Comparison of ENCODE assay signal across 16 cellular contexts in genomic region chr3:146470424-146470990, GRCh38. TPM values are rescaled to one million over a fixed set of nuclear protein-coding genes. Genes with fewer than 3 reads are reported as not detected.
DNase-seq lines count a peak whose midpoint lies in the region; ATAC-seq and TF ChIP-seq lines count a peak whose summit lies in the region.
"Had no signal": no experiment of that assay in that cellular context is flagged by ENCODE, and none has a peak within 500 bp of the region (broad histone marks: within the 10 kb centered on the region; RNA-seq: fewer than 3 reads in every experiment).

No MANE protein-coding gene starts in this region.

- intact Hi-C loops in naive thymus-derived CD4-positive, alpha-beta T cell (cut with micrococcal nuclease) = no loop called here

- POLR2A ChIA-PET in WTC11 (lab: Charles Lee) = interaction anchor here (0.6 to 2.0 kb wide), 3 partner anchors 23 to 508 kb away, joined by 3 to 11 read pairs (median 3); partner anchors contain the start of gene PLSCR1
- POLR2A ChIA-PET in naive thymus-derived CD4-positive, alpha-beta T cell (lab: Charles Lee) = interaction anchor here (1.0 to 1.9 kb wide), 2 partner anchors 27 to 74 kb away, joined by 3 to 5 read pairs; no protein-coding TSS in a partner anchor

- H3K4me3 ChIP-seq in naive thymus-derived CD4-positive, alpha-beta T cell (ENCODE audit: low read length) = no peak overlapping the region
- H3K4me3 ChIP-seq in Peyer's patch = peak overlapping the region in 2 of 4 donors; percentile 60 to 63
- H3K4me3 ChIP-seq: SJSA1 had no signal

- H3K4me1 ChIP-seq in naive thymus-derived CD4-positive, alpha-beta T cell (ENCODE audit: control insufficient read depth in 2 of 2, insufficient read depth in 2 of 2, low read length in 2 of 2) = no peaks in the 10 kb centered on the region
- H3K4me1 ChIP-seq in Peyer's patch = no peaks in the 10 kb centered on the region
- H3K4me1 ChIP-seq: upper lobe of right lung had no signal

- peaks cover 10% of the 10 kb centered on the region for H3K4me1 Mint-ChIP-seq in T-helper 2 cell treated with Interferon-gamma antibody and Interleukin-4, amounts not matched to agents 5 μg/mL and 100 μg/mL, for 36 hours (ENCODE audit: low read depth)
- H3K4me1 Mint-ChIP-seq in WTC11 = peaks cover 15% of the 10 kb centered on the region
- H3K4me1 Mint-ChIP-seq in naive thymus-derived CD4-positive, alpha-beta T cell = peaks cover 0 to 18% (median 4%) of the 10 kb centered on the region in 7 donors

- no peak for TF ChIP-seq POLR2A in Peyer's patch (IDR thresholded peaks at IDR 0.05)

- no peaks in the 10 kb centered on the region for H3K36me3 Mint-ChIP-seq in T-helper 2 cell treated with Interferon-gamma antibody and Interleukin-4, amounts not matched to agents 5 μg/mL and 100 μg/mL, for 36 hours (ENCODE audit: low read depth)
- no peaks in the 10 kb centered on the region for H3K36me3 Mint-ChIP-seq in WTC11
- no peaks in the 10 kb centered on the region for H3K36me3 Mint-ChIP-seq in naive thymus-derived CD4-positive, alpha-beta T cell
- H3K36me3 Mint-ChIP-seq: activated naive CD4-positive, alpha-beta T cell treated with anti-CD3 and anti-CD28 coated beads, Interleukin-2, amount 50 U/mL, for 72 hours had no signal

- ATAC-seq in WTC11 = no peak
- no peak for ATAC-seq in naive thymus-derived CD4-positive, alpha-beta T cell
- ATAC-seq in GM21360 (IDR thresholded peaks at IDR 0.05; ENCODE audit: unreplicated experiment) = no peak
- ATAC-seq in GM19351 (IDR thresholded peaks at IDR 0.05; ENCODE audit: unreplicated experiment) = no peak

- CTCF ChIA-PET in WTC11 (lab: Charles Lee) = no interaction called here
- CTCF ChIA-PET in naive thymus-derived CD4-positive, alpha-beta T cell (lab: Charles Lee) = no interaction called here

- H3K4me3 Mint-ChIP-seq in T-helper 2 cell treated with Interferon-gamma antibody and Interleukin-4, amounts not matched to agents 5 μg/mL and 100 μg/mL, for 36 hours = peak overlapping the region; percentile 7
- peak overlapping the region; percentile 65 for H3K4me3 Mint-ChIP-seq in WTC11
- H3K4me3 Mint-ChIP-seq in naive thymus-derived CD4-positive, alpha-beta T cell = peak overlapping the region; percentile 32 to 88 (median 80)

- H3K27me3 ChIP-seq in naive thymus-derived CD4-positive, alpha-beta T cell (ENCODE audit: control insufficient read depth in 2 of 2, insufficient read depth in 2 of 2, low read length in 2 of 2) = no peaks in the 10 kb centered on the region
- H3K27me3 ChIP-seq in Peyer's patch = no peaks in the 10 kb centered on the region
- H3K27me3 ChIP-seq: SJSA1, upper lobe of right lung had no signal

- DNase-seq in T-helper 2 cell treated with Interferon-gamma antibody and Interleukin-4, amounts not matched to agents 5 μg/mL and 100 μg/mL, for 36 hours (ENCODE audit: low spot score) = no peak
- DNase-seq in T-helper 2 cell (no peak), DMS53 treated with DMSO at 0.1 percent for 48 hours (lab: John Stamatoyannopoulos, UW; ENCODE audit: unreplicated experiment) (peak; percentile 59), WTC11 (ENCODE audit: low spot score) (no peak), Peyer's patch (no peak)
- no peak for DNase-seq in naive thymus-derived CD4-positive, alpha-beta T cell
- DNase-seq: HCEC 1CT, hippocampal formation, upper lobe of right lung had no signal

- no peaks in the 10 kb centered on the region for H3K9me3 ChIP-seq in naive thymus-derived CD4-positive, alpha-beta T cell (ENCODE audit: control insufficient read depth in 2 of 3, low read length in 3 of 3)
- no peaks in the 10 kb centered on the region for H3K9me3 ChIP-seq in Peyer's patch
- H3K9me3 ChIP-seq: SJSA1, upper lobe of right lung had no signal

- H3K36me3 ChIP-seq in naive thymus-derived CD4-positive, alpha-beta T cell (ENCODE audit: control insufficient read depth in 2 of 3, insufficient read depth in 3 of 3, low read length in 3 of 3) = no peaks in the 10 kb centered on the region
- no peaks in the 10 kb centered on the region for H3K36me3 ChIP-seq in Peyer's patch
- H3K36me3 ChIP-seq: SJSA1, upper lobe of right lung had no signal

- H3K27ac Mint-ChIP-seq in T-helper 2 cell treated with Interferon-gamma antibody and Interleukin-4, amounts not matched to agents 5 μg/mL and 100 μg/mL, for 36 hours = no peak overlapping the region
- H3K27ac Mint-ChIP-seq in WTC11 = peak overlapping the region; percentile 85
- peak overlapping the region in 6 of 9 donors; percentile 52 to 88 (median 81) for H3K27ac Mint-ChIP-seq in naive thymus-derived CD4-positive, alpha-beta T cell

- H3K27ac ChIP-seq in naive thymus-derived CD4-positive, alpha-beta T cell (ENCODE audit: low read depth, low read length) = no peak overlapping the region
- no peak overlapping the region for H3K27ac ChIP-seq in Peyer's patch
- H3K27ac ChIP-seq: SJSA1 had no signal

- TF ChIP-seq CTCF in WTC11 (IDR thresholded peaks at IDR 0.05) (no peak), Peyer's patch (IDR thresholded peaks at IDR 0.05) (no peak)

- no peaks in the 10 kb centered on the region for H3K27me3 Mint-ChIP-seq in T-helper 2 cell treated with Interferon-gamma antibody and Interleukin-4, amounts not matched to agents 5 μg/mL and 100 μg/mL, for 36 hours (ENCODE audit: low read depth)
- H3K27me3 Mint-ChIP-seq in WTC11 (ENCODE audit: low read depth) = no peaks in the 10 kb centered on the region
- H3K27me3 Mint-ChIP-seq in naive thymus-derived CD4-positive, alpha-beta T cell = peaks cover 0 to 16% (median 12%) of the 10 kb centered on the region in 5 donors

- H3K9me3 Mint-ChIP-seq in T-helper 2 cell treated with Interferon-gamma antibody and Interleukin-4, amounts not matched to agents 5 μg/mL and 100 μg/mL, for 36 hours = no peaks in the 10 kb centered on the region
- H3K9me3 Mint-ChIP-seq in WTC11 = no peaks in the 10 kb centered on the region
- no peaks in the 10 kb centered on the region for H3K9me3 Mint-ChIP-seq in naive thymus-derived CD4-positive, alpha-beta T cell
- H3K9me3 Mint-ChIP-seq: activated naive CD4-positive, alpha-beta T cell treated with anti-CD3 and anti-CD28 coated beads, Interleukin-2, amount 50 U/mL, for 72 hours had no signal

TF ChIP-seq in WTC11, 78 proteins besides CTCF, POLR2A, EP300 and RAD21 (continues in another document):
- TF ChIP-seq FOXJ3 (CRISPR knock-in tag; IDR thresholded peaks at IDR 0.05; ENCODE audit: borderline replicate concordance) (no peak), IRF2 (CRISPR knock-in tag; IDR thresholded peaks at IDR 0.05; ENCODE audit: borderline replicate concordance, low read depth) (no peak), TP53 (CRISPR knock-in tag; IDR thresholded peaks at IDR 0.05) (no peak), JUN (CRISPR knock-in tag; IDR thresholded peaks at IDR 0.05) (no peak), FOXP4 (CRISPR knock-in tag; IDR thresholded peaks at IDR 0.05) (no peak), MLX (CRISPR knock-in tag; IDR thresholded peaks at IDR 0.05) (no peak), HMGXB4 (CRISPR knock-in tag; IDR thresholded peaks at IDR 0.05) (no peak), ZNF232 (CRISPR knock-in tag; IDR thresholded peaks at IDR 0.05) (no peak), ATF3 (CRISPR knock-in tag; conservative IDR thresholded peaks at IDR 0.05) (no peak)

RNA-seq across cellular contexts. Expression of gene PLSCR2, which starts 1.1 kb away (rescaled TPM):
- total RNA-seq in WTC11 (2021) (0.18 to 0.39 TPM (median 0.23 TPM) in 3 replicates), Peyer's patch (not detected)
- total RNA-seq in naive thymus-derived CD4-positive, alpha-beta T cell = under 1 TPM in 4 of 5 experiments, not detected in 1; 0.44 to 0.89 (median 0.72) TPM
- polyA plus RNA-seq in naive thymus-derived CD4-positive, alpha-beta T cell = under 1 TPM in 1 of 2 donors, not detected in 1; 0.30 TPM
- total RNA-seq: activated naive CD4-positive, alpha-beta T cell treated with anti-CD3 and anti-CD28 coated beads, Interleukin-2, amount 50 U/mL, for 72 hours; chondrocyte; lung; SJSA1; upper lobe of right lung had no signal
- polyA plus RNA-seq: AG04450 had no signal

Comparison
In these comparisons a context has a peak if more than half of its experiments do, and no peak if none do; other contexts are left out.
1. H3K4me3 Mint-ChIP-seq: peak in every context shown above with its lines; median percentile 80 in naive thymus-derived CD4-positive, alpha-beta T cell; 65 in WTC11; 7 in T-helper 2 cell treated with Interferon-gamma antibody and Interleukin-4, amounts not matched to agents 5 μg/mL and 100 μg/mL, for 36 hours.